ENCODE assay signal across 1 cellular context in the genomic region with DNA sequence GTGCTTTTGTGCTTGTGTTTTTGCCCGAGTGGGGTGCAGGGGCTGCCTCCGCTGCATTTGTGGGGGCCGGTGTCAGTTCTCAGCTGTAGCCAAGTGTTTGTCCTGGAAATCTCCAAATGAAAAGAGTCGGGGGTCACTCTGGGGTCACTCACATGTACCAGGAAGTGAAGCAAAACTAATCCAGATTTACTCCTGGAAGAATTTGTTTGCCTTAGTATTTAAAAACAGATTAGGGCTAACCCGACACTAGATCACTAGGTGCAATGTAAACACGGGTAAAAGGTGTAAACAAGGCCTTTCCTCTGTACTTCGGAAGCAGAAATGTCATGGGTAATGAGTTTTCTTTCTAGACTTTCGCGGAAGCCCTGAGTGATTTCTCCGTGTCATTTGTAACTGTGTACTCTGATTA.
A peak's percentile ranks its signal among the peaks of the same experiment; 100 is the strongest.
TF ChIP-seq lines count a peak whose summit lies in the region.

No MANE protein-coding gene starts in this region.

TF ChIP-seq in HepG2, 621 proteins besides CTCF, POLR2A, EP300 and RAD21 (continued from another document and continues in another):
- TF ChIP-seq, protein P1, sequence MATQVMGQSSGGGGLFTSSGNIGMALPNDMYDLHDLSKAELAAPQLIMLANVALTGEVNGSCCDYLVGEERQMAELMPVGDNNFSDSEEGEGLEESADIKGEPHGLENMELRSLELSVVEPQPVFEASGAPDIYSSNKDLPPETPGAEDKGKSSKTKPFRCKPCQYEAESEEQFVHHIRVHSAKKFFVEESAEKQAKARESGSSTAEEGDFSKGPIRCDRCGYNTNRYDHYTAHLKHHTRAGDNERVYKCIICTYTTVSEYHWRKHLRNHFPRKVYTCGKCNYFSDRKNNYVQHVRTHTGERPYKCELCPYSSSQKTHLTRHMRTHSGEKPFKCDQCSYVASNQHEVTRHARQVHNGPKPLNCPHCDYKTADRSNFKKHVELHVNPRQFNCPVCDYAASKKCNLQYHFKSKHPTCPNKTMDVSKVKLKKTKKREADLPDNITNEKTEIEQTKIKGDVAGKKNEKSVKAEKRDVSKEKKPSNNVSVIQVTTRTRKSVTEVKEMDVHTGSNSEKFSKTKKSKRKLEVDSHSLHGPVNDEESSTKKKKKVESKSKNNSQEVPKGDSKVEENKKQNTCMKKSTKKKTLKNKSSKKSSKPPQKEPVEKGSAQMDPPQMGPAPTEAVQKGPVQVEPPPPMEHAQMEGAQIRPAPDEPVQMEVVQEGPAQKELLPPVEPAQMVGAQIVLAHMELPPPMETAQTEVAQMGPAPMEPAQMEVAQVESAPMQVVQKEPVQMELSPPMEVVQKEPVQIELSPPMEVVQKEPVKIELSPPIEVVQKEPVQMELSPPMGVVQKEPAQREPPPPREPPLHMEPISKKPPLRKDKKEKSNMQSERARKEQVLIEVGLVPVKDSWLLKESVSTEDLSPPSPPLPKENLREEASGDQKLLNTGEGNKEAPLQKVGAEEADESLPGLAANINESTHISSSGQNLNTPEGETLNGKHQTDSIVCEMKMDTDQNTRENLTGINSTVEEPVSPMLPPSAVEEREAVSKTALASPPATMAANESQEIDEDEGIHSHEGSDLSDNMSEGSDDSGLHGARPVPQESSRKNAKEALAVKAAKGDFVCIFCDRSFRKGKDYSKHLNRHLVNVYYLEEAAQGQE (IDR thresholded peaks at IDR 0.05; ENCODE audit: borderline replicate concordance in 1 of 2, low read depth in 1 of 2, low read length in 2 of 2): peak in 1 of 2 experiments; percentile 88; a peak in 2 of 4 replicates
- no peak for TF ChIP-seq PRPF4 (IDR thresholded peaks at IDR 0.05; ENCODE audit: low read depth, low read length, poor library complexity, severe bottlenecking)
- no peak for TF ChIP-seq GZF1 (CRISPR knock-in tag; IDR thresholded peaks at IDR 0.05)
- TF ChIP-seq, protein P2, sequence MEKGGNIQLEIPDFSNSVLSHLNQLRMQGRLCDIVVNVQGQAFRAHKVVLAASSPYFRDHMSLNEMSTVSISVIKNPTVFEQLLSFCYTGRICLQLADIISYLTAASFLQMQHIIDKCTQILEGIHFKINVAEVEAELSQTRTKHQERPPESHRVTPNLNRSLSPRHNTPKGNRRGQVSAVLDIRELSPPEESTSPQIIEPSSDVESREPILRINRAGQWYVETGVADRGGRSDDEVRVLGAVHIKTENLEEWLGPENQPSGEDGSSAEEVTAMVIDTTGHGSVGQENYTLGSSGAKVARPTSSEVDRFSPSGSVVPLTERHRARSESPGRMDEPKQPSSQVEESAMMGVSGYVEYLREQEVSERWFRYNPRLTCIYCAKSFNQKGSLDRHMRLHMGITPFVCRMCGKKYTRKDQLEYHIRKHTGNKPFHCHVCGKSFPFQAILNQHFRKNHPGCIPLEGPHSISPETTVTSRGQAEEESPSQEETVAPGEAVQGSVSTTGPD (CRISPR knock-in tag; IDR thresholded peaks at IDR 0.05): no peak
- TF ChIP-seq, protein P3, sequence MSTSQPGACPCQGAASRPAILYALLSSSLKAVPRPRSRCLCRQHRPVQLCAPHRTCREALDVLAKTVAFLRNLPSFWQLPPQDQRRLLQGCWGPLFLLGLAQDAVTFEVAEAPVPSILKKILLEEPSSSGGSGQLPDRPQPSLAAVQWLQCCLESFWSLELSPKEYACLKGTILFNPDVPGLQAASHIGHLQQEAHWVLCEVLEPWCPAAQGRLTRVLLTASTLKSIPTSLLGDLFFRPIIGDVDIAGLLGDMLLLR (CRISPR knock-in tag; IDR thresholded peaks at IDR 0.05): no peak
- TF ChIP-seq ZKSCAN1 (IDR thresholded peaks at IDR 0.05; ENCODE audit: low read length): no peak
- no peak for TF ChIP-seq ZNF790 (CRISPR knock-in tag; IDR thresholded peaks at IDR 0.05; ENCODE audit: borderline replicate concordance)
- no peak for TF ChIP-seq FOSL1 (CRISPR knock-in tag; IDR thresholded peaks at IDR 0.05; ENCODE audit: borderline replicate concordance)
- TF ChIP-seq ZC3H13 (CRISPR knock-in tag; IDR thresholded peaks at IDR 0.05): no peak
- no peak for TF ChIP-seq ZNF292 (CRISPR knock-in tag; IDR thresholded peaks at IDR 0.05; ENCODE audit: borderline replicate concordance, low read depth)
- TF ChIP-seq, protein P4, sequence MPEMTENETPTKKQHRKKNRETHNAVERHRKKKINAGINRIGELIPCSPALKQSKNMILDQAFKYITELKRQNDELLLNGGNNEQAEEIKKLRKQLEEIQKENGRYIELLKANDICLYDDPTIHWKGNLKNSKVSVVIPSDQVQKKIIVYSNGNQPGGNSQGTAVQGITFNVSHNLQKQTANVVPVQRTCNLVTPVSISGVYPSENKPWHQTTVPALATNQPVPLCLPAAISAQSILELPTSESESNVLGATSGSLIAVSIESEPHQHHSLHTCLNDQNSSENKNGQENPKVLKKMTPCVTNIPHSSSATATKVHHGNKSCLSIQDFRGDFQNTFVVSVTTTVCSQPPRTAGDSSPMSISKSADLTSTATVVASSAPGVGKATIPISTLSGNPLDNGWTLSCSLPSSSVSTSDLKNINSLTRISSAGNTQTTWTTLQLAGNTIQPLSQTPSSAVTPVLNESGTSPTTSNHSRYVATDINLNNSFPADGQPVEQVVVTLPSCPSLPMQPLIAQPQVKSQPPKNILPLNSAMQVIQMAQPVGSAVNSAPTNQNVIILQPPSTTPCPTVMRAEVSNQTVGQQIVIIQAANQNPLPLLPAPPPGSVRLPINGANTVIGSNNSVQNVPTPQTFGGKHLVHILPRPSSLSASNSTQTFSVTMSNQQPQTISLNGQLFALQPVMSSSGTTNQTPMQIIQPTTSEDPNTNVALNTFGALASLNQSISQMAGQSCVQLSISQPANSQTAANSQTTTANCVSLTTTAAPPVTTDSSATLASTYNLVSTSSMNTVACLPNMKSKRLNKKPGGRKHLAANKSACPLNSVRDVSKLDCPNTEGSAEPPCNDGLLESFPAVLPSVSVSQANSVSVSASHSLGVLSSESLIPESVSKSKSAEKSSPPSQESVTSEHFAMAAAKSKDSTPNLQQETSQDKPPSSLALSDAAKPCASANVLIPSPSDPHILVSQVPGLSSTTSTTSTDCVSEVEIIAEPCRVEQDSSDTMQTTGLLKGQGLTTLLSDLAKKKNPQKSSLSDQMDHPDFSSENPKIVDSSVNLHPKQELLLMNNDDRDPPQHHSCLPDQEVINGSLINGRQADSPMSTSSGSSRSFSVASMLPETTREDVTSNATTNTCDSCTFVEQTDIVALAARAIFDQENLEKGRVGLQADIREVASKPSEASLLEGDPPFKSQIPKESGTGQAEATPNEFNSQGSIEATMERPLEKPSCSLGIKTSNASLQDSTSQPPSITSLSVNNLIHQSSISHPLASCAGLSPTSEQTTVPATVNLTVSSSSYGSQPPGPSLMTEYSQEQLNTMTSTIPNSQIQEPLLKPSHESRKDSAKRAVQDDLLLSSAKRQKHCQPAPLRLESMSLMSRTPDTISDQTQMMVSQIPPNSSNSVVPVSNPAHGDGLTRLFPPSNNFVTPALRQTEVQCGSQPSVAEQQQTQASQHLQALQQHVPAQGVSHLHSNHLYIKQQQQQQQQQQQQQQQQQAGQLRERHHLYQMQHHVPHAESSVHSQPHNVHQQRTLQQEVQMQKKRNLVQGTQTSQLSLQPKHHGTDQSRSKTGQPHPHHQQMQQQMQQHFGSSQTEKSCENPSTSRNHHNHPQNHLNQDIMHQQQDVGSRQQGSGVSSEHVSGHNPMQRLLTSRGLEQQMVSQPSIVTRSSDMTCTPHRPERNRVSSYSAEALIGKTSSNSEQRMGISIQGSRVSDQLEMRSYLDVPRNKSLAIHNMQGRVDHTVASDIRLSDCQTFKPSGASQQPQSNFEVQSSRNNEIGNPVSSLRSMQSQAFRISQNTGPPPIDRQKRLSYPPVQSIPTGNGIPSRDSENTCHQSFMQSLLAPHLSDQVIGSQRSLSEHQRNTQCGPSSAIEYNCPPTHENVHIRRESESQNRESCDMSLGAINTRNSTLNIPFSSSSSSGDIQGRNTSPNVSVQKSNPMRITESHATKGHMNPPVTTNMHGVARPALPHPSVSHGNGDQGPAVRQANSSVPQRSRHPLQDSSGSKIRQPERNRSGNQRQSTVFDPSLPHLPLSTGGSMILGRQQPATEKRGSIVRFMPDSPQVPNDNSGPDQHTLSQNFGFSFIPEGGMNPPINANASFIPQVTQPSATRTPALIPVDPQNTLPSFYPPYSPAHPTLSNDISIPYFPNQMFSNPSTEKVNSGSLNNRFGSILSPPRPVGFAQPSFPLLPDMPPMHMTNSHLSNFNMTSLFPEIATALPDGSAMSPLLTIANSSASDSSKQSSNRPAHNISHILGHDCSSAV (CRISPR knock-in tag; IDR thresholded peaks at IDR 0.05; ENCODE audit: borderline replicate concordance): 0 out of 2 replicates have a peak, but pooled peaks have one; percentile 69
- TF ChIP-seq SRSF9 (IDR thresholded peaks at IDR 0.05; ENCODE audit: borderline replicate concordance, insufficient read depth, low read depth, low read length, poor library complexity, severe bottlenecking): no peak
- TF ChIP-seq, protein P5, sequence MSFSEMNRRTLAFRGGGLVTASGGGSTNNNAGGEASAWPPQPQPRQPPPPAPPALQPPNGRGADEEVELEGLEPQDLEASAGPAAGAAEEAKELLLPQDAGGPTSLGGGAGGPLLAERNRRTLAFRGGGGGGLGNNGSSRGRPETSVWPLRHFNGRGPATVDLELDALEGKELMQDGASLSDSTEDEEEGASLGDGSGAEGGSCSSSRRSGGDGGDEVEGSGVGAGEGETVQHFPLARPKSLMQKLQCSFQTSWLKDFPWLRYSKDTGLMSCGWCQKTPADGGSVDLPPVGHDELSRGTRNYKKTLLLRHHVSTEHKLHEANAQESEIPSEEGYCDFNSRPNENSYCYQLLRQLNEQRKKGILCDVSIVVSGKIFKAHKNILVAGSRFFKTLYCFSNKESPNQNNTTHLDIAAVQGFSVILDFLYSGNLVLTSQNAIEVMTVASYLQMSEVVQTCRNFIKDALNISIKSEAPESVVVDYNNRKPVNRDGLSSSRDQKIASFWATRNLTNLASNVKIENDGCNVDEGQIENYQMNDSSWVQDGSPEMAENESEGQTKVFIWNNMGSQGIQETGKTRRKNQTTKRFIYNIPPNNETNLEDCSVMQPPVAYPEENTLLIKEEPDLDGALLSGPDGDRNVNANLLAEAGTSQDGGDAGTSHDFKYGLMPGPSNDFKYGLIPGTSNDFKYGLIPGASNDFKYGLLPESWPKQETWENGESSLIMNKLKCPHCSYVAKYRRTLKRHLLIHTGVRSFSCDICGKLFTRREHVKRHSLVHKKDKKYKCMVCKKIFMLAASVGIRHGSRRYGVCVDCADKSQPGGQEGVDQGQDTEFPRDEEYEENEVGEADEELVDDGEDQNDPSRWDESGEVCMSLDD (CRISPR knock-in tag; IDR thresholded peaks at IDR 0.05; ENCODE audit: borderline replicate concordance): peak; percentile 67; the same call in 1 of the 2 replicates
- no peak for TF ChIP-seq ZBTB8A (CRISPR knock-in tag; IDR thresholded peaks at IDR 0.05; ENCODE audit: borderline replicate concordance, low read depth)
- TF ChIP-seq STAT5B (CRISPR knock-in tag; IDR thresholded peaks at IDR 0.05): peak; percentile 86; the same call in 1 of the 2 replicates
- TF ChIP-seq FOXC1 (CRISPR knock-in tag; IDR thresholded peaks at IDR 0.05; ENCODE audit: borderline replicate concordance): no peak
- no peak for TF ChIP-seq ZFP41 (CRISPR knock-in tag; IDR thresholded peaks at IDR 0.05; ENCODE audit: borderline replicate concordance)
- TF ChIP-seq, protein P6, sequence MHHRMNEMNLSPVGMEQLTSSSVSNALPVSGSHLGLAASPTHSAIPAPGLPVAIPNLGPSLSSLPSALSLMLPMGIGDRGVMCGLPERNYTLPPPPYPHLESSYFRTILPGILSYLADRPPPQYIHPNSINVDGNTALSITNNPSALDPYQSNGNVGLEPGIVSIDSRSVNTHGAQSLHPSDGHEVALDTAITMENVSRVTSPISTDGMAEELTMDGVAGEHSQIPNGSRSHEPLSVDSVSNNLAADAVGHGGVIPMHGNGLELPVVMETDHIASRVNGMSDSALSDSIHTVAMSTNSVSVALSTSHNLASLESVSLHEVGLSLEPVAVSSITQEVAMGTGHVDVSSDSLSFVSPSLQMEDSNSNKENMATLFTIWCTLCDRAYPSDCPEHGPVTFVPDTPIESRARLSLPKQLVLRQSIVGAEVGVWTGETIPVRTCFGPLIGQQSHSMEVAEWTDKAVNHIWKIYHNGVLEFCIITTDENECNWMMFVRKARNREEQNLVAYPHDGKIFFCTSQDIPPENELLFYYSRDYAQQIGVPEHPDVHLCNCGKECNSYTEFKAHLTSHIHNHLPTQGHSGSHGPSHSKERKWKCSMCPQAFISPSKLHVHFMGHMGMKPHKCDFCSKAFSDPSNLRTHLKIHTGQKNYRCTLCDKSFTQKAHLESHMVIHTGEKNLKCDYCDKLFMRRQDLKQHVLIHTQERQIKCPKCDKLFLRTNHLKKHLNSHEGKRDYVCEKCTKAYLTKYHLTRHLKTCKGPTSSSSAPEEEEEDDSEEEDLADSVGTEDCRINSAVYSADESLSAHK (CRISPR knock-in tag; IDR thresholded peaks at IDR 0.05; ENCODE audit: borderline replicate concordance): no peak
- no peak for TF ChIP-seq ZNF720 (CRISPR knock-in tag; IDR thresholded peaks at IDR 0.05)
- TF ChIP-seq ATRX (CRISPR knock-in tag; IDR thresholded peaks at IDR 0.05; ENCODE audit: borderline replicate concordance): no peak
- TF ChIP-seq ZNF501 (CRISPR knock-in tag; IDR thresholded peaks at IDR 0.05): peak; percentile 34; the same call in 1 of the 2 replicates
- peak; percentile 99 for TF ChIP-seq RERE (CRISPR knock-in tag; IDR thresholded peaks at IDR 0.05; ENCODE audit: low read depth)
- TF ChIP-seq ZFP36L1 (CRISPR knock-in tag; IDR thresholded peaks at IDR 0.05): peak; percentile 92; the same call in 1 of the 2 replicates
- TF ChIP-seq ZNF30 (CRISPR knock-in tag; IDR thresholded peaks at IDR 0.05): no peak
- no peak for TF ChIP-seq SCMH1 (CRISPR knock-in tag; IDR thresholded peaks at IDR 0.05; ENCODE audit: borderline replicate concordance)
